27 cellular contexts compared by ENCODE assay signal in genomic region chr1:183975651-183976050, GRCh38.
"Had no signal": no experiment of that assay in that cellular context is flagged by ENCODE, and none has a peak within 500 bp of the region (broad histone marks: within the 10 kb centered on the region; RNA-seq: fewer than 3 reads in every experiment).

No MANE protein-coding gene starts in this region.

- H3K4me3 ChIP-seq: stomach, suprapubic skin, testis, thoracic aorta, tibial artery, tibial nerve, transverse colon, upper lobe of left lung, upper lobe of right lung, uterus, vagina had no signal

- H3K27ac ChIP-seq: stomach, suprapubic skin, testis, thoracic aorta, tibial artery, tibial nerve, transverse colon, upper lobe of left lung, upper lobe of right lung, uterus, vagina had no signal

- H3K27me3 ChIP-seq: stomach, suprapubic skin, testis, tibial artery, tibial nerve, transverse colon, upper lobe of left lung, upper lobe of right lung, uterus, vagina had no signal

- H3K4me1 ChIP-seq: stomach, suprapubic skin, testis, tibial artery, tibial nerve, transverse colon, upper lobe of left lung, upper lobe of right lung, uterus, vagina had no signal

- DNase-seq: stimulated activated CD4-positive, alpha-beta T cell treated with anti-CD3 and anti-CD28 coated beads, Interleukin-2, amount 100 ng/mL, for 48 hours; stimulated activated CD4-positive, alpha-beta T cell treated with anti-CD3 and anti-CD28 coated beads, Interleukin-4, amount 100 ng/mL, for 1 hour; stimulated activated CD4-positive, alpha-beta T cell treated with anti-CD3 and anti-CD28 coated beads, Interleukin-4, amount 100 ng/mL, for 24 hours; stimulated activated CD4-positive, alpha-beta T cell treated with anti-CD3 and anti-CD28 coated beads, Interleukin-4, amount 100 ng/mL, for 4 hours; stimulated activated CD8-positive, alpha-beta memory T cell treated with anti-CD3 and anti-CD28 coated beads, Interleukin-4, amount 100 ng/mL, for 48 hours; stimulated activated naive B cell treated with anti-CD40 and anti-IgM and Interleukin-4, amounts not matched to agents 10 μg/mL and 1 μg/mL and 100 μg/mL, for 72 hours; stimulated activated naive CD4-positive, alpha-beta T cell; stimulated activated naive CD4-positive, alpha-beta T cell treated with Interleukin-2 at 50 U/mL for 16 hours; stimulated activated naive CD8-positive, alpha-beta T cell treated with anti-CD3 and anti-CD28 coated beads, Interleukin-15, amount 100 ng/mL, for 72 hours; stimulated activated naive CD8-positive, alpha-beta T cell treated with anti-CD3 and anti-CD28 coated beads, Interleukin-15, Interleukin-2, amounts not matched to agents 100 U/mL and 50 U/mL, for 24 hours; stomach; substantia nigra; testis; tibial artery; transverse colon; trophoblast cell; upper lobe of left lung; upper lobe of right lung; uterus had no signal

- H3K36me3 ChIP-seq: stomach, suprapubic skin, thoracic aorta, tibial artery, tibial nerve, transverse colon, upper lobe of left lung, upper lobe of right lung, uterus, vagina had no signal

- H3K36me3 Mint-ChIP-seq: stimulated activated effector memory CD8-positive, alpha-beta T cell treated with anti-CD3 and anti-CD28 coated beads, Interleukin-12 subunit alpha, Interleukin-12 subunit beta, amount 100 ng/mL, for 72 hours; stimulated activated memory B cell treated with anti-CD40 and anti-IgM and Interleukin-4, amounts not matched to agents 10 μg/mL and 1 μg/mL and 100 μg/mL, for 72 hours; stimulated activated naive B cell treated with anti-CD40 and anti-IgM and Interleukin-4, amounts not matched to agents 10 μg/mL and 1 μg/mL and 100 μg/mL, for 72 hours; type B pancreatic cell had no signal

- H3K27ac Mint-ChIP-seq: stimulated activated effector memory CD8-positive, alpha-beta T cell treated with anti-CD3 and anti-CD28 coated beads, Interleukin-12 subunit alpha, Interleukin-12 subunit beta, amount 100 ng/mL, for 72 hours; stimulated activated memory B cell treated with anti-CD40 and anti-IgM and Interleukin-4, amounts not matched to agents 10 μg/mL and 1 μg/mL and 100 μg/mL, for 72 hours; stimulated activated naive B cell treated with anti-CD40 and anti-IgM and Interleukin-4, amounts not matched to agents 10 μg/mL and 1 μg/mL and 100 μg/mL, for 72 hours; stimulated activated naive CD8-positive, alpha-beta T cell treated with anti-CD3 and anti-CD28 coated beads, Interleukin-15, amount 100 ng/mL, for 72 hours; stimulated activated naive CD8-positive, alpha-beta T cell treated with anti-CD3 and anti-CD28 coated beads, Interleukin-15, Interleukin-2, amounts not matched to agents 100 ng/mL and 50 ng/mL, for 24 hours; type B pancreatic cell had no signal

- H3K9me3 ChIP-seq: stomach, suprapubic skin, testis, thoracic aorta, tibial artery, tibial nerve, transverse colon, upper lobe of left lung, upper lobe of right lung, uterus, vagina had no signal

- ATAC-seq: stimulated activated effector memory CD8-positive, alpha-beta T cell treated with anti-CD3 and anti-CD28 coated beads, Interleukin-12 subunit alpha, Interleukin-12 subunit beta, amount 100 ng/mL, for 72 hours; stimulated activated memory B cell treated with anti-CD40 and anti-IgM and Interleukin-4, amounts not matched to agents 10 μg/mL and 1 μg/mL and 100 μg/mL, for 72 hours; stimulated activated naive B cell treated with anti-CD40 and anti-IgM and Interleukin-4, amounts not matched to agents 10 μg/mL and 1 μg/mL and 100 μg/mL, for 72 hours; stimulated activated naive CD8-positive, alpha-beta T cell treated with anti-CD3 and anti-CD28 coated beads, Interleukin-15, amount 100 ng/mL, for 72 hours; stimulated activated naive CD8-positive, alpha-beta T cell treated with anti-CD3 and anti-CD28 coated beads, Interleukin-15, Interleukin-2, amounts not matched to agents 100 U/mL and 50 U/mL, for 24 hours; upper lobe of right lung had no signal

- H3K27me3 Mint-ChIP-seq: stimulated activated naive CD8-positive, alpha-beta T cell treated with anti-CD3 and anti-CD28 coated beads, Interleukin-15, amount 100 ng/mL, for 72 hours; stimulated activated naive CD8-positive, alpha-beta T cell treated with anti-CD3 and anti-CD28 coated beads, Interleukin-15, Interleukin-2, amounts not matched to agents 100 ng/mL and 50 ng/mL, for 24 hours; type B pancreatic cell had no signal

- H3K4me1 Mint-ChIP-seq: stimulated activated effector memory CD8-positive, alpha-beta T cell treated with anti-CD3 and anti-CD28 coated beads, Interleukin-12 subunit alpha, Interleukin-12 subunit beta, amount 100 ng/mL, for 72 hours; stimulated activated memory B cell treated with anti-CD40 and anti-IgM and Interleukin-4, amounts not matched to agents 10 μg/mL and 1 μg/mL and 100 μg/mL, for 72 hours; stimulated activated naive B cell treated with anti-CD40 and anti-IgM and Interleukin-4, amounts not matched to agents 10 μg/mL and 1 μg/mL and 100 μg/mL, for 72 hours; stimulated activated naive CD8-positive, alpha-beta T cell treated with anti-CD3 and anti-CD28 coated beads, Interleukin-15, amount 100 ng/mL, for 72 hours had no signal

- H3K4me3 Mint-ChIP-seq: stimulated activated effector memory CD8-positive, alpha-beta T cell treated with anti-CD3 and anti-CD28 coated beads, Interleukin-12 subunit alpha, Interleukin-12 subunit beta, amount 100 ng/mL, for 72 hours; stimulated activated memory B cell treated with anti-CD40 and anti-IgM and Interleukin-4, amounts not matched to agents 10 μg/mL and 1 μg/mL and 100 μg/mL, for 72 hours; stimulated activated naive B cell treated with anti-CD40 and anti-IgM and Interleukin-4, amounts not matched to agents 10 μg/mL and 1 μg/mL and 100 μg/mL, for 72 hours; stimulated activated naive CD8-positive, alpha-beta T cell treated with anti-CD3 and anti-CD28 coated beads, Interleukin-15, amount 100 ng/mL, for 72 hours; stimulated activated naive CD8-positive, alpha-beta T cell treated with anti-CD3 and anti-CD28 coated beads, Interleukin-15, Interleukin-2, amounts not matched to agents 100 ng/mL and 50 ng/mL, for 24 hours; type B pancreatic cell had no signal

- H3K9me3 Mint-ChIP-seq: stimulated activated effector memory CD8-positive, alpha-beta T cell treated with anti-CD3 and anti-CD28 coated beads, Interleukin-12 subunit alpha, Interleukin-12 subunit beta, amount 100 ng/mL, for 72 hours; stimulated activated memory B cell treated with anti-CD40 and anti-IgM and Interleukin-4, amounts not matched to agents 10 μg/mL and 1 μg/mL and 100 μg/mL, for 72 hours; stimulated activated naive B cell treated with anti-CD40 and anti-IgM and Interleukin-4, amounts not matched to agents 10 μg/mL and 1 μg/mL and 100 μg/mL, for 72 hours; stimulated activated naive CD8-positive, alpha-beta T cell treated with anti-CD3 and anti-CD28 coated beads, Interleukin-15, amount 100 ng/mL, for 72 hours; stimulated activated naive CD8-positive, alpha-beta T cell treated with anti-CD3 and anti-CD28 coated beads, Interleukin-15, Interleukin-2, amounts not matched to agents 100 ng/mL and 50 ng/mL, for 24 hours; type B pancreatic cell had no signal
